8 cellular contexts compared by ENCODE assay signal in the genomic region with DNA sequence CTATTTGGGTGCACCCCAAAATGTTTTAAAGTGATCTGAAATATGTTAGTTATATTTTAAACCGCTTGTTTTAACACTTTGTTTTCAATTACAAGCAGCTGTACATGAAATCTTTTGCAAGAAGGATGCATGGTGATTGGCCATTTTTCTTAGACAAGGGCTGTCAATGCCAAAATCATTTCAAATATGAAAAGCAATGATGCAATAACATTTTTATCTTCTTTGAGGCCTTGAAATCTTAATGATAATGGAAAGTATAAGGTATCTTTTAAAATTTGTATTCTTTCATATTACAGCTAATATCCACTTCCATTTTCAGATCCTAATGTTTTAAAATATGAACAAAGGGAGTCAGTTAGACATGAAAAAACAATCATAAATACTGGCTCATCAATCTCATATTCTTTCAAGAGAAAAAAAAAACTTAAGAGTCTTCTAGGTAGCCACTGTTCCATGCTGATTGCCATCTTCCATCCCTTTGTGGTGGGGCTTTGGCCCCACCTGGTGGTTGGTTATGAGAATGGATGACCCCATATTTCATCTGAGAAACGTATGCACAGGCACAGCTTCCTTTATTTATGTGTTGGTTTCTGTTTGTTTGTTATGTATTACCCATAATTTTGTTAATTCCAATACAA.
A peak's percentile ranks its signal among the peaks of the same experiment; 100 is the strongest.
DNase-seq lines count a peak whose midpoint lies in the region; ATAC-seq and TF ChIP-seq lines count a peak whose summit lies in the region.

No MANE protein-coding gene starts in this region.

- H3K4me3 Mint-ChIP-seq in chondrocyte (ENCODE audit: unreplicated experiment) (no peak overlapping the region), mesothelial cell of epicardium (no peak overlapping the region), immature natural killer cell (no peak overlapping the region)

- TF ChIP-seq CTCF in heart right ventricle (IDR thresholded peaks at IDR 0.05) (peak in 8 of 9 donors; percentile 28 to 70 (median 62)), OCI-LY1 (IDR thresholded peaks at IDR 0.05; ENCODE audit: low read length) (peak; percentile 94), chondrocyte (IDR thresholded peaks at IDR 0.05) (peak; percentile 93), mesothelial cell of epicardium (IDR thresholded peaks at IDR 0.05; ENCODE audit: unreplicated experiment) (peak; percentile 80)

- no peak overlapping the region for H3K4me3 ChIP-seq in heart right ventricle
- no peak overlapping the region for H3K4me3 ChIP-seq in OCI-LY1 (ENCODE audit: low read depth, low read length, poor library complexity, severe bottlenecking)

- H3K9me3 ChIP-seq in heart right ventricle (no peaks in the 10 kb centered on the region), OCI-LY1 (ENCODE audit: low read length) (no peaks in the 10 kb centered on the region)

- H3K9me3 Mint-ChIP-seq in chondrocyte (ENCODE audit: low read depth) (no peaks in the 10 kb centered on the region), mesothelial cell of epicardium (no peaks in the 10 kb centered on the region), immature natural killer cell (peaks cover 0 to 7% (median 4%) of the 10 kb centered on the region in 6 donors)

- no peak overlapping the region for H3K27ac Mint-ChIP-seq in chondrocyte (ENCODE audit: unreplicated experiment)
- H3K27ac Mint-ChIP-seq in mesothelial cell of epicardium: no peak overlapping the region
- no peak overlapping the region for H3K27ac Mint-ChIP-seq in immature natural killer cell

- 43 to 46% methylated on average over 2 of the region's 2 CpGs for WGBS in heart right ventricle, 2 donors

- H3K4me1 ChIP-seq in heart right ventricle (no peaks in the 10 kb centered on the region), OCI-LY1 (ENCODE audit: insufficient read depth, low read length, severe bottlenecking) (no peaks in the 10 kb centered on the region)

- H3K36me3 Mint-ChIP-seq in chondrocyte (ENCODE audit: low read depth) (no peaks in the 10 kb centered on the region), mesothelial cell of epicardium (no peaks in the 10 kb centered on the region), immature natural killer cell (no peaks in the 10 kb centered on the region)

- DNase-seq in heart right ventricle (no peak), left ventricle myocardium superior (no peak), HS-27A (ENCODE audit: low read depth) (peak; percentile 1), chondrocyte (ENCODE audit: low spot score) (no peak), mesothelial cell of epicardium (ENCODE audit: low spot score in 2 of 2, unreplicated experiment in 2 of 2) (peak in 1 of 2 experiments; percentile 61), immature natural killer cell (no peak)

- H3K27me3 ChIP-seq in heart right ventricle (peaks cover 0 to 4% (median 0%) of the 10 kb centered on the region in 7 donors), OCI-LY1 (ENCODE audit: insufficient read depth, low read length) (no peaks in the 10 kb centered on the region)

- H3K36me3 ChIP-seq in heart right ventricle: no peaks in the 10 kb centered on the region
- H3K36me3 ChIP-seq in OCI-LY1 (ENCODE audit: insufficient read depth, low read length): no peaks in the 10 kb centered on the region

- H3K27me3 Mint-ChIP-seq in chondrocyte (ENCODE audit: low read depth) (no peaks in the 10 kb centered on the region), mesothelial cell of epicardium (ENCODE audit: low read depth) (no peaks in the 10 kb centered on the region), immature natural killer cell (ENCODE audit: low read depth in 3 of 3) (peaks cover 0 to 4% (median 2%) of the 10 kb centered on the region in 3 donors)

- no peak overlapping the region for H2AFZ ChIP-seq in OCI-LY1 (ENCODE audit: low read length)

- intact Hi-C loops in heart right ventricle (cut with DNase I): no loop called here
- intact Hi-C loops in left ventricle myocardium superior (cut with micrococcal nuclease): no loop called here

- H3K27ac ChIP-seq in heart right ventricle (no peak overlapping the region), OCI-LY1 (ENCODE audit: low read depth, low read length, poor library complexity, severe bottlenecking) (no peak overlapping the region)

- no peak overlapping the region for H3K4me2 ChIP-seq in OCI-LY1 (ENCODE audit: low read length)

- H3K9ac ChIP-seq in OCI-LY1 (ENCODE audit: low read length): no peak overlapping the region

- H3K79me2 ChIP-seq in OCI-LY1 (ENCODE audit: insufficient read depth, low read length): no peaks in the 10 kb centered on the region

- ATAC-seq in heart right ventricle: peak in 1 of 8 donors; percentile 50
- no peak for ATAC-seq in left ventricle myocardium superior
- ATAC-seq in GM21576 (IDR thresholded peaks at IDR 0.05; ENCODE audit: unreplicated experiment): peak; percentile 99

- H3K9me2 ChIP-seq in OCI-LY1 (ENCODE audit: low read depth, low read length): no peaks in the 10 kb centered on the region

- H4K20me1 ChIP-seq in OCI-LY1 (ENCODE audit: insufficient read depth, low read length): no peaks in the 10 kb centered on the region

- H3K4me1 Mint-ChIP-seq in chondrocyte (ENCODE audit: low read depth): no peaks in the 10 kb centered on the region
- peaks cover 10% of the 10 kb centered on the region for H3K4me1 Mint-ChIP-seq in mesothelial cell of epicardium
- H3K4me1 Mint-ChIP-seq in immature natural killer cell: no peaks in the 10 kb centered on the region

- H3F3A ChIP-seq in OCI-LY1 (ENCODE audit: insufficient read depth, low read length): no peaks in the 10 kb centered on the region
